32 cellular contexts compared by ENCODE assay signal in genomic region chr20:57901526-57901925, GRCh38.
"Had no signal": no experiment of that assay in that cellular context is flagged by ENCODE, and none has a peak within 500 bp of the region (broad histone marks: within the 10 kb centered on the region; RNA-seq: fewer than 3 reads in every experiment).

No MANE protein-coding gene starts in this region.

- H3K4me3 Mint-ChIP-seq: activated CD4-positive, alpha-beta memory T cell treated with anti-CD3 and anti-CD28 coated beads, Interleukin-2, amount 10 ng/mL, durations not matched to agents 7 days and 5 days; activated CD4-positive, alpha-beta T cell treated with anti-CD3 and anti-CD28 coated beads, Interleukin-2, amount 10 ng/mL, durations not matched to agents 7 days and 5 days; activated naive CD4-positive, alpha-beta T cell treated with anti-CD3 and anti-CD28 coated beads for 36 hours; activated naive CD4-positive, alpha-beta T cell treated with anti-CD3 and anti-CD28 coated beads, Interleukin-2, amount 50 U/mL, for 24 hours; activated naive CD8-positive, alpha-beta T cell treated with anti-CD3 and anti-CD28 coated beads for 36 hours; activated T-cell treated with anti-CD3 and anti-CD28 coated beads, Interleukin-2, amount 50 U/mL, for 24 hours; activated T-cell treated with anti-CD3 and anti-CD28 coated beads, Interleukin-2, amount 50 U/mL, for 72 hours; brain; central memory CD8-positive, alpha-beta T cell; dendritic cell treated with granulocyte-macrophage colony-stimulating factor and Interleukin-4, amounts not matched to agents 40 ng/mL and 50 ng/mL, for 4 days; endodermal cell; T-helper 17 cell; T-helper 2 cell treated with Interferon-gamma antibody and Interleukin-4, amounts not matched to agents 5 μg/mL and 100 μg/mL, for 36 hours had no signal

- H3K27ac Mint-ChIP-seq: activated CD4-positive, alpha-beta memory T cell treated with anti-CD3 and anti-CD28 coated beads, Interleukin-2, amount 10 ng/mL, durations not matched to agents 7 days and 5 days; activated CD4-positive, alpha-beta T cell treated with anti-CD3 and anti-CD28 coated beads, Interleukin-2, amount 10 ng/mL, durations not matched to agents 7 days and 5 days; activated naive CD4-positive, alpha-beta T cell treated with anti-CD3 and anti-CD28 coated beads for 36 hours; activated naive CD4-positive, alpha-beta T cell treated with anti-CD3 and anti-CD28 coated beads, Interleukin-2, amount 50 U/mL, for 24 hours; activated naive CD8-positive, alpha-beta T cell treated with anti-CD3 and anti-CD28 coated beads for 36 hours; activated T-cell treated with anti-CD3 and anti-CD28 coated beads, Interleukin-2, amount 50 U/mL, for 24 hours; activated T-cell treated with anti-CD3 and anti-CD28 coated beads, Interleukin-2, amount 50 U/mL, for 72 hours; dendritic cell treated with granulocyte-macrophage colony-stimulating factor and Interleukin-4, amounts not matched to agents 40 ng/mL and 50 ng/mL, for 4 days; endodermal cell; T-helper 17 cell; T-helper 2 cell treated with Interferon-gamma antibody and Interleukin-4, amounts not matched to agents 5 μg/mL and 100 μg/mL, for 36 hours had no signal

- H3K9me3 Mint-ChIP-seq: activated CD4-positive, alpha-beta memory T cell treated with anti-CD3 and anti-CD28 coated beads, Interleukin-2, amount 10 ng/mL, durations not matched to agents 7 days and 5 days; activated CD4-positive, alpha-beta T cell treated with anti-CD3 and anti-CD28 coated beads, Interleukin-2, amount 10 ng/mL, durations not matched to agents 7 days and 5 days; activated naive CD4-positive, alpha-beta T cell treated with anti-CD3 and anti-CD28 coated beads for 36 hours; activated naive CD4-positive, alpha-beta T cell treated with anti-CD3 and anti-CD28 coated beads, Interleukin-2, amount 50 U/mL, for 24 hours; activated naive CD8-positive, alpha-beta T cell treated with anti-CD3 and anti-CD28 coated beads for 36 hours; activated T-cell treated with anti-CD3 and anti-CD28 coated beads, Interleukin-2, amount 50 U/mL, for 24 hours; activated T-cell treated with anti-CD3 and anti-CD28 coated beads, Interleukin-2, amount 50 U/mL, for 72 hours; central memory CD8-positive, alpha-beta T cell; dendritic cell treated with granulocyte-macrophage colony-stimulating factor and Interleukin-4, amounts not matched to agents 40 ng/mL and 50 ng/mL, for 4 days; endodermal cell; T-helper 2 cell treated with Interferon-gamma antibody and Interleukin-4, amounts not matched to agents 5 μg/mL and 100 μg/mL, for 36 hours had no signal

- H3K36me3 Mint-ChIP-seq: activated naive CD4-positive, alpha-beta T cell treated with anti-CD3 and anti-CD28 coated beads, Interleukin-2, amount 50 U/mL, for 24 hours; activated naive CD8-positive, alpha-beta T cell treated with anti-CD3 and anti-CD28 coated beads for 36 hours; brain had no signal

- H3K27ac ChIP-seq: ascending aorta, breast epithelium, cardiac muscle cell, coronary artery, dorsolateral prefrontal cortex, foreskin keratinocyte, gastrocnemius medialis, heart left ventricle had no signal

- H3K4me3 ChIP-seq: ascending aorta, breast epithelium, cardiac muscle cell, coronary artery, dorsolateral prefrontal cortex, gastrocnemius medialis, heart left ventricle had no signal

- H3K4me1 Mint-ChIP-seq: activated CD4-positive, alpha-beta T cell treated with anti-CD3 and anti-CD28 coated beads, Interleukin-2, amount 10 ng/mL, durations not matched to agents 7 days and 5 days; activated naive CD4-positive, alpha-beta T cell treated with anti-CD3 and anti-CD28 coated beads, Interleukin-2, amount 50 U/mL, for 24 hours; activated naive CD8-positive, alpha-beta T cell treated with anti-CD3 and anti-CD28 coated beads for 36 hours; central memory CD8-positive, alpha-beta T cell had no signal

- H3K36me3 ChIP-seq: ascending aorta, breast epithelium, cardiac muscle cell, gastrocnemius medialis, heart left ventricle had no signal

- H3K4me1 ChIP-seq: ascending aorta, breast epithelium, gastrocnemius medialis had no signal

- DNase-seq: activated CD4-positive, alpha-beta memory T cell treated with anti-CD3 and anti-CD28 coated beads, Interleukin-2, amount 10 ng/mL, durations not matched to agents 7 days and 5 days; activated CD4-positive, alpha-beta T cell treated with anti-CD3 and anti-CD28 coated beads for 4 hours; activated CD4-positive, alpha-beta T cell treated with anti-CD3 and anti-CD28 coated beads, Interleukin-2, amount 10 ng/mL, durations not matched to agents 7 days and 5 days; activated CD4-positive, alpha-beta T cell treated with anti-CD3 and anti-CD28 coated beads, Interleukin-2, amount 50 U/mL, for 4 hours; activated CD4-positive, CD25-positive, alpha-beta regulatory T cell; activated CD4-positive, CD25-positive, alpha-beta regulatory T cell treated with anti-CD3 and anti-CD28 coated beads, Interleukin-2, amount 50 U/mL, for 72 hours; activated CD8-positive, alpha-beta memory T cell treated with anti-CD3 and anti-CD28 coated beads, Interleukin-2, amount 50 U/mL, for 48 hours; activated naive CD4-positive, alpha-beta T cell treated with anti-CD3 and anti-CD28 coated beads for 36 hours; activated naive CD8-positive, alpha-beta T cell treated with anti-CD3 and anti-CD28 coated beads for 36 hours; activated T-cell treated with anti-CD3 and anti-CD28 coated beads for 4 hours; activated T-cell treated with anti-CD3 and anti-CD28 coated beads, Interleukin-2, amount 50 U/mL, for 24 hours; activated T-cell treated with anti-CD3 and anti-CD28 coated beads, Interleukin-2, amount 50 U/mL, for 72 hours; dorsolateral prefrontal cortex; effector memory CD4-positive, alpha-beta T cell; endodermal cell; foreskin keratinocyte; gastrocnemius medialis; glutamatergic neuron; heart left ventricle; T-helper 1 cell; T-helper 17 cell; T1000 had no signal

- ATAC-seq: activated T-cell treated with anti-CD3 and anti-CD28 coated beads, Interleukin-2, amount 50 U/mL, for 72 hours; esophagus mucosa; foreskin keratinocyte; gastrocnemius medialis; heart left ventricle; T-helper 17 cell had no signal

- H3K27me3 ChIP-seq: ascending aorta, breast epithelium, dorsolateral prefrontal cortex, gastrocnemius medialis had no signal

- H3K9me3 ChIP-seq: ascending aorta, breast epithelium, gastrocnemius medialis, heart left ventricle had no signal
